In the genomic region with DNA sequence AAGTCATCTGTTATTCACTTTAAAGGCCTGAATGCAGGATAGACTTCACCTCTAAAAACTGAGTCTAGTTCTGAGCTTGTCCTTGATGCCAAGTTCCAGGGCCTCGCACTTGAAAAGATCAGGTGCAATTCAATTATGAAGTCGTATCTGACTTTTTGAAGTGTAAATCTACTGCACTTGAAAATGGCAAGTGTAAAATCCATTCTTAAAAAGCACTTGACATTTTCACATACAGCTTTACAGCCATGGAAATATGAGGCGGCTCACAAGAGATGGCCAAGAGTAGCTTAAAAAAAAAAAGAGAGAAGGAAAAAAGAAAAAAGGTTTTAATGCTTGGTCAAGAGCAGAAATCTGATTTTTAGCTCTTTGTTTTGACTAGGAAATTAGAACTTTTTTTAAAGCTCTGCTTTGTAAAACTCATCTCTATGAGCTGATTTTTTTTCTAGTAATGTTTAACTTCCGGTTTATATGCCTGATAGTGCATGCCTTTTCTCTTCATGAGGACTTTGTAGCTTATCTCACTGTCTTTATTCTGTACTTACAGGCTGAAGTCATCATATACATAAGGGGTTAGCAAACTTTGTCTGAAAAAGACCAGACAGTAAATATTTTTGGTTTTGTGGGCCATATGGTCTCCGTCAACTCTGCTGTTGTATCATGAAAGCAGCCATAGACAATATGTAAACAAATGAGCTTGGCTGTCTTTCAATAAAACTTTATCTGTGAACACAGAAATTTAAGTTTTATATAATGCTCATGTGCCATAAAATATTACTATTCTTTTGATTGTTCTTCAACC, we compare ENCODE assay signal across 19 cellular contexts.
DNase-seq lines count a peak whose midpoint lies in the region; ATAC-seq, FAIRE-seq and TF ChIP-seq lines count a peak whose summit lies in the region.
"Had no signal": no experiment of that assay in that cellular context is flagged by ENCODE, and none has a peak within 500 bp of the region (broad histone marks: within the 10 kb centered on the region; RNA-seq: fewer than 3 reads in every experiment).

No MANE protein-coding gene starts in this region.

- POLR2A ChIA-PET in OCI-LY7 (lab: Charles Lee) = interaction anchor here (0.6 to 1.2 kb wide), 5 partner anchors 9 to 267 kb away, joined by 3 read pairs; no protein-coding TSS in a partner anchor
- POLR2A ChIA-PET in naive thymus-derived CD8-positive, alpha-beta T cell (lab: Charles Lee) = no interaction called here

- no peak overlapping the region for H3K4me3 ChIP-seq in OCI-LY7 (ENCODE audit: low read depth, low read length, poor library complexity, severe bottlenecking)
- H3K4me3 ChIP-seq: A549; BLaER1 treated with 17β-estradiol and CSF1 and Interleukin-3, amounts not matched to agents 10 nM and 100 nM had no signal

- H3K4me1 Mint-ChIP-seq in naive thymus-derived CD8-positive, alpha-beta T cell = no peaks in the 10 kb centered on the region
- H3K4me1 Mint-ChIP-seq: CD8-positive, alpha-beta memory T cell had no signal

- peak overlapping the region; percentile 62; the same call in 1 of the 2 replicates for H2AFZ ChIP-seq in OCI-LY7 (ENCODE audit: low read length)

- H3K36me3 Mint-ChIP-seq in naive thymus-derived CD8-positive, alpha-beta T cell = no peaks in the 10 kb centered on the region
- H3K36me3 Mint-ChIP-seq: CD8-positive, alpha-beta memory T cell had no signal

- H3K4me2 ChIP-seq in OCI-LY7 (ENCODE audit: low read length) = no peak overlapping the region
- H3K4me2 ChIP-seq: A549; BLaER1 treated with 17β-estradiol and CSF1 and Interleukin-3, amounts not matched to agents 10 nM and 100 nM had no signal

- H3K79me2 ChIP-seq in OCI-LY7 (ENCODE audit: insufficient read depth, low read depth, low read length) = no peaks in the 10 kb centered on the region

- no peaks in the 10 kb centered on the region for H3K9me2 ChIP-seq in OCI-LY7 (ENCODE audit: insufficient read depth, low read length)

- no peaks in the 10 kb centered on the region for H4K20me1 ChIP-seq in OCI-LY7 (ENCODE audit: insufficient read depth, low read length)
- H4K20me1 ChIP-seq: BLaER1 treated with 17β-estradiol and CSF1 and Interleukin-3, amounts not matched to agents 10 nM and 100 nM had no signal

- DNase-seq in DMS53 (lab: John Stamatoyannopoulos, UW) (peak; percentile 47), NCI-H128 (lab: John Stamatoyannopoulos, UW; ENCODE audit: unreplicated experiment) (peak; percentile 81), OCI-LY7 (ENCODE audit: low spot score) (no peak), left kidney (ENCODE audit: low read depth, low spot score) (peak; percentile 56), substantia nigra (lab: John Stamatoyannopoulos, UW) (no peak), frontal cortex (ENCODE audit: low spot score in 2 of 2) (no peak)
- no peak for DNase-seq in naive thymus-derived CD8-positive, alpha-beta T cell
- DNase-seq: CD8-positive, alpha-beta memory T cell; H7; IMR-90; Kasumi-1; MM.1S; NCI-H2081; NCI-H748 treated with DMSO at 0.1 percent for 48 hours; RPMI8226; SIG-M5 had no signal

- ATAC-seq in naive thymus-derived CD8-positive, alpha-beta T cell = no peak
- ATAC-seq: A549 had no signal

- no TSS peak for BruUV-seq in OCI-LY7 (replicated peaks; lab: Mats Ljungman, UMichigan)

- intact Hi-C loops in OCI-LY7 (cut with micrococcal nuclease; ENCODE audit: unreplicated experiment) = no loop called here

- H3K4me1 ChIP-seq in OCI-LY7 (ENCODE audit: insufficient read depth, low read length, poor library complexity, severe bottlenecking) = no peaks in the 10 kb centered on the region
- H3K4me1 ChIP-seq: BLaER1 treated with 17β-estradiol and CSF1 and Interleukin-3, amounts not matched to agents 10 nM and 100 nM had no signal

- no peak overlapping the region for H3K27ac Mint-ChIP-seq in naive thymus-derived CD8-positive, alpha-beta T cell
- H3K27ac Mint-ChIP-seq: CD8-positive, alpha-beta memory T cell had no signal

- CTCF ChIA-PET in OCI-LY7 (lab: Charles Lee; ENCODE audit: unreplicated experiment) = no interaction called here

- H3K9me3 Mint-ChIP-seq in naive thymus-derived CD8-positive, alpha-beta T cell = peaks cover 0 to 2% (median 0%) of the 10 kb centered on the region in 9 donors

- TF ChIP-seq CTCF in OCI-LY7 (conservative IDR thresholded peaks at IDR 0.05; ENCODE audit: low read length) = no peak

- no peak overlapping the region for H3K4me3 Mint-ChIP-seq in naive thymus-derived CD8-positive, alpha-beta T cell
- H3K4me3 Mint-ChIP-seq: CD8-positive, alpha-beta memory T cell had no signal

- no peak for FAIRE-seq in frontal cortex (lab: Jason Lieb, UNC)
- FAIRE-seq: A549, D721Med had no signal

- no peaks in the 10 kb centered on the region for H3K9me3 ChIP-seq in OCI-LY7 (ENCODE audit: low read length)
- H3K9me3 ChIP-seq: A549; BLaER1 treated with 17β-estradiol and CSF1 and Interleukin-3, amounts not matched to agents 10 nM and 100 nM had no signal

- no peaks in the 10 kb centered on the region for H3K27me3 Mint-ChIP-seq in naive thymus-derived CD8-positive, alpha-beta T cell
- H3K27me3 Mint-ChIP-seq: CD8-positive, alpha-beta memory T cell had no signal

- H3K36me3 ChIP-seq in OCI-LY7 (ENCODE audit: insufficient read depth, low read length) = no peaks in the 10 kb centered on the region
- H3K36me3 ChIP-seq: BLaER1 treated with 17β-estradiol and CSF1 and Interleukin-3, amounts not matched to agents 10 nM and 100 nM had no signal

- no peak overlapping the region for H3K27ac ChIP-seq in OCI-LY7 (ENCODE audit: low read depth, low read length, poor library complexity, severe bottlenecking)
- H3K27ac ChIP-seq in substantia nigra (ENCODE audit: low read depth, low read length, poor library complexity, severe bottlenecking) = no peak overlapping the region
- H3K27ac ChIP-seq: A549; BLaER1 treated with 17β-estradiol and CSF1 and Interleukin-3, amounts not matched to agents 10 nM and 100 nM had no signal

Comparison
In these comparisons a context has a peak if more than half of its experiments do, and no peak if none do; other contexts are left out.
1. DNase-seq: peak in DMS53 (single experiment), NCI-H128 (single experiment) and left kidney (single experiment); none in OCI-LY7 (single experiment), substantia nigra (0 of 49), naive thymus-derived CD8-positive, alpha-beta T cell (0 of 10) and frontal cortex (0 of 2).